Comparison of ENCODE assay signal across 8 cellular contexts in the genomic region with DNA sequence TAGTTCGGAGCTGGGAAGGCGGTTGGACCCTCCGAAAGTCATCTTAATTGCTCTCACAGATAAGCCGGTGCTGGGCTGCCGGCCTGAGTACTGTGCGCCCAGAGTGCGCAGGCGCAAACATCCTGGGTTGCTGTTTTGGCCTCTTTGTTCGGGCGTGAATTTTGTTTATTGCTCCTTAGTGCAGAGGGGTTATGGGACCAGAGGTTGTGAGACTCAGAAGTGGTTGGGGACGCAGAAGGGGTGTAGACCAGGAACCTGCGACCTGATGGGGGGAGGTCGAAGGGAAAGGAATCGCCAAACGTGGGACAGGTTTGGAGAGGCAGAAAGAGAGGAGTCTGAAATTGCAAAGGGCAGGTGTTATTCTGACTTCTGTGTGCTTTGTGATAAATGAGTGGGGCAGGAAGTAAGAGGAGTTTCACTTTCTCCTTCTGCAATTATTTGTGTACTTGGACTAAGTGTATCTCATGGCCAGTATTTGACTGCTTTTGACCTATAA. TPM values are rescaled to one million over a fixed set of nuclear protein-coding genes. Genes with fewer than 3 reads are reported as not detected.
DNase-seq lines count a peak whose midpoint lies in the region; ATAC-seq, FAIRE-seq and TF ChIP-seq lines count a peak whose summit lies in the region.

No MANE protein-coding gene starts in this region.

- intact Hi-C loops in CD14-positive monocyte (cut with micrococcal nuclease) (loop anchor here (1.0 to 10.0 kb wide), 4 partner anchors 38 to 365 kb away; partner anchors contain the start of genes ZNF260 (in 2 of the 2), ZNF345 (in 1 of the 2) and ZNF850 (in 1 of the 2)), head of caudate nucleus (cut with DNase I) (loop anchor here (2.0 to 10.0 kb wide), 3 partner anchors 75 to 435 kb away; partner anchors contain the start of genes THAP8, WDR62, ZFP14 and ZFP82), pancreas (cut with DNase I) (no loop called here)

- H3K27me3 ChIP-seq in OCI-LY1 (ENCODE audit: insufficient read depth, low read length) (no peaks in the 10 kb centered on the region), pancreas (no peaks in the 10 kb centered on the region)

- 0 out of 2 replicates have a peak overlapping the region, but pooled peaks have one; percentile 37 for H2AFZ ChIP-seq in OCI-LY1 (ENCODE audit: low read length)

- H3K27ac Mint-ChIP-seq in CD14-positive monocyte = peak overlapping the region; percentile 92 to 99 (median 96)

- ATAC-seq in GM19023 (IDR thresholded peaks at IDR 0.05; ENCODE audit: unreplicated experiment) (peak; percentile 57), HG03432 (IDR thresholded peaks at IDR 0.05; ENCODE audit: unreplicated experiment) (peak; percentile 59), pancreas (peak in 2 of 4 donors; percentile 4 to 5)

- no peak for TF ChIP-seq CTCF in CD14-positive monocyte (IDR thresholded peaks at IDR 0.05)
- TF ChIP-seq CTCF in OCI-LY1 (IDR thresholded peaks at IDR 0.05; ENCODE audit: low read length) = no peak
- TF ChIP-seq CTCF in pancreas (IDR thresholded peaks at IDR 0.05) = no peak

- DNase-seq in CD14-positive monocyte (ENCODE audit: low spot score) (no peak), head of caudate nucleus (peak in 28 of 42 donors; percentile 70 to 92 (median 80)), pancreas (peak in 3 of 6 donors; percentile 63 to 82 (median 75)), urothelium cell line (ENCODE audit: low spot score) (peak; percentile 88)
- peak; percentile 42 for DNase-seq in activated gamma-delta T cell treated with anti-CD3 and anti-CD28 coated beads, Interleukin-2, amount 50 U/mL, for 16 hours (ENCODE audit: low read depth)

- H3K4me1 ChIP-seq in OCI-LY1 (ENCODE audit: insufficient read depth, low read length, severe bottlenecking) = peaks cover 30% of the 10 kb centered on the region
- H3K4me1 ChIP-seq in pancreas = peaks cover 0 to 7% (median 0%) of the 10 kb centered on the region in 3 donors

- H3K27me3 Mint-ChIP-seq in CD14-positive monocyte (ENCODE audit: low read depth in 3 of 3) = no peaks in the 10 kb centered on the region

- H3K9me3 Mint-ChIP-seq in CD14-positive monocyte = peaks cover 22 to 74% (median 58%) of the 10 kb centered on the region in 7 donors

- FAIRE-seq in pancreas (lab: Jason Lieb, UNC) (no peak), urothelium cell line (lab: Jason Lieb, UNC) (no peak)

- H3K36me3 Mint-ChIP-seq in CD14-positive monocyte = peaks cover 5 to 8% of the 10 kb centered on the region in 2 donors

- H3K79me2 ChIP-seq in OCI-LY1 (ENCODE audit: insufficient read depth, low read length) = peaks cover 7% of the 10 kb centered on the region; the same call in 1 of the 2 replicates

- peak overlapping the region; percentile 83 for H3K9ac ChIP-seq in OCI-LY1 (ENCODE audit: low read length)

- H3K4me3 ChIP-seq in OCI-LY1 (ENCODE audit: low read depth, low read length, poor library complexity, severe bottlenecking) (peak overlapping the region; percentile 71), pancreas (peak overlapping the region; percentile 51 to 78 (median 66))

- peak overlapping the region; percentile 99 for H3K4me3 Mint-ChIP-seq in CD14-positive monocyte

- 2% methylated on average over 15 of the region's 15 CpGs for WGBS in pancreas, 2 donors

- H3K9me2 ChIP-seq in OCI-LY1 (ENCODE audit: low read depth, low read length) = no peaks in the 10 kb centered on the region

- H3F3A ChIP-seq in OCI-LY1 (ENCODE audit: insufficient read depth, low read length) = 0 out of 2 replicates have a peak, but pooled peaks cover 6% of the 10 kb centered on the region

- no peaks in the 10 kb centered on the region for H4K20me1 ChIP-seq in OCI-LY1 (ENCODE audit: insufficient read depth, low read length)

- no peaks in the 10 kb centered on the region for H3K9me3 ChIP-seq in OCI-LY1 (ENCODE audit: low read length)
- H3K9me3 ChIP-seq in pancreas = no peaks in the 10 kb centered on the region

- peak overlapping the region; percentile 66 for H3K4me2 ChIP-seq in OCI-LY1 (ENCODE audit: low read length)

- peaks cover 19% of the 10 kb centered on the region for H3K4me1 Mint-ChIP-seq in CD14-positive monocyte

- H3K27ac ChIP-seq in OCI-LY1 (ENCODE audit: low read depth, low read length, poor library complexity, severe bottlenecking) (peak overlapping the region; percentile 89), pancreas (peak overlapping the region; percentile 74 to 95 (median 84))

- H3K36me3 ChIP-seq in OCI-LY1 (ENCODE audit: insufficient read depth, low read length) (peaks cover 7% of the 10 kb centered on the region; the same call in 1 of the 2 replicates), pancreas (no peaks in the 10 kb centered on the region)

RNA-seq across cellular contexts. Expression of gene ZNF566, which starts 0.6 kb away (rescaled TPM):
- polyA plus RNA-seq in CD14-positive monocyte (1 to 10 TPM; 3.6 to 3.9 TPM), pancreas (1 to 10 TPM; 2.9 to 6.2 TPM)
- 1 to 10 TPM; 3.4 to 6.9 (median 4.8) TPM for total RNA-seq in pancreas

RNA-seq across cellular contexts. Expression of gene ZNF260, which starts 38.1 kb away (rescaled TPM):
- polyA plus RNA-seq in CD14-positive monocyte = 1 to 10 TPM; 1.2 to 2.1 TPM
- total RNA-seq in pancreas = 1 to 10 TPM; 2.3 to 9.0 (median 3.7) TPM
- polyA plus RNA-seq in pancreas = 1 to 10 TPM; 1.4 to 2.6 TPM

Comparison
In these comparisons a context has a peak if more than half of its experiments do, and no peak if none do; other contexts are left out.
1. intact Hi-C loops: an anchor here in CD14-positive monocyte (1.0 to 10.0 kb wide) and head of caudate nucleus (2.0 to 10.0 kb wide); none called in pancreas.